17 cellular contexts compared by ENCODE assay signal in genomic region chr10:43430919-43431318, GRCh38. TPM values are rescaled to one million over a fixed set of nuclear protein-coding genes. Genes with fewer than 3 reads are reported as not detected.
"Had no signal": no experiment of that assay in that cellular context is flagged by ENCODE, and none has a peak within 500 bp of the region (broad histone marks: within the 10 kb centered on the region; RNA-seq: fewer than 3 reads in every experiment).

No MANE protein-coding gene starts in this region.

RNA-seq across cellular contexts. Expression of gene FXYD4, which starts 59.5 kb away (rescaled TPM):
- total RNA-seq: activated B cell treated with CpG ODN at 0.5 μM for 24 hours; activated CD8-positive, alpha-beta T cell treated with anti-CD3 and anti-CD28 coated beads for 36 hours; activated naive CD4-positive, alpha-beta T cell treated with anti-CD3 and anti-CD28 coated beads for 36 hours; activated naive CD8-positive, alpha-beta T cell treated with anti-CD3 and anti-CD28 coated beads for 36 hours; activated T-cell treated with anti-CD3 and anti-CD28 coated beads, Interleukin-2, amount 50 U/mL, for 4 hours; activated T-helper 2 cell treated with anti-CD3 and anti-CD28 coated beads, Interferon-gamma antibody, Interleukin-2, Interleukin-4, amounts not matched to agents 10 μg/mL and 5 μg/mL and 100 μg/mL, durations not matched to agents 14 hours and 24 hours and 36 hours; aorta; body of pancreas; chondrocyte; dermis microvascular lymphatic vessel endothelial cell; endothelial cell of umbilical vein; esophagus squamous epithelium; fibroblast of lung; fibroblast of villous mesenchyme; gastroesophageal sphincter; glomerular endothelial cell; T-cell had no signal
